In genomic region chr11:10506013-10506370, GRCh38 we compare ENCODE assay signal across 2 cellular contexts.
TF ChIP-seq lines count a peak whose summit lies in the region.

No MANE protein-coding gene starts in this region.

TF ChIP-seq in endothelial cell of umbilical vein, 7 proteins besides CTCF, POLR2A, EP300 and RAD21:
- TF ChIP-seq FOS (IDR thresholded peaks at IDR 0.05; ENCODE audit: borderline replicate concordance, insufficient read depth, low read length), result no peak
- TF ChIP-seq POLR2AphosphoS5 (IDR thresholded peaks at IDR 0.05; ENCODE audit: insufficient read depth, low read depth, low read length), result peak; percentile 1

TF ChIP-seq in HepG2, 621 proteins besides CTCF, POLR2A, EP300 and RAD21:
- no peak for TF ChIP-seq ZNF687 (CRISPR knock-in tag; IDR thresholded peaks at IDR 0.05)
- TF ChIP-seq ZNF275 (CRISPR knock-in tag; IDR thresholded peaks at IDR 0.05; ENCODE audit: borderline replicate concordance), result no peak
- TF ChIP-seq CREBL2 (CRISPR knock-in tag; IDR thresholded peaks at IDR 0.05; ENCODE audit: borderline replicate concordance), result no peak
- TF ChIP-seq EED (CRISPR knock-in tag; IDR thresholded peaks at IDR 0.05), result no peak
- TF ChIP-seq ZNF101 (CRISPR knock-in tag; IDR thresholded peaks at IDR 0.05; ENCODE audit: borderline replicate concordance, low read depth), result no peak
- TF ChIP-seq GMEB1 (CRISPR knock-in tag; IDR thresholded peaks at IDR 0.05; ENCODE audit: borderline replicate concordance), result no peak
- TF ChIP-seq PRDM4 (CRISPR knock-in tag; IDR thresholded peaks at IDR 0.05; ENCODE audit: borderline replicate concordance), result no peak
- no peak for TF ChIP-seq ZNF317 (CRISPR knock-in tag; IDR thresholded peaks at IDR 0.05)
- no peak for TF ChIP-seq ZNF790 (CRISPR knock-in tag; IDR thresholded peaks at IDR 0.05; ENCODE audit: borderline replicate concordance)
- TF ChIP-seq SMC3 (IDR thresholded peaks at IDR 0.05; ENCODE audit: low read length), result no peak
- no peak for TF ChIP-seq HHEX (CRISPR knock-in tag; IDR thresholded peaks at IDR 0.05)
- TF ChIP-seq CCAR2 (optimal IDR thresholded peaks at IDR 0.05; ENCODE audit: low read depth, low read length), result no peak
- TF ChIP-seq HCFC1 (IDR thresholded peaks at IDR 0.05; ENCODE audit: low read depth, low read length), result no peak
- TF ChIP-seq MIXL1 (CRISPR knock-in tag; IDR thresholded peaks at IDR 0.05), result no peak
- no peak for TF ChIP-seq TMF1 (CRISPR knock-in tag; IDR thresholded peaks at IDR 0.05; ENCODE audit: low read depth)
